ENCODE assay signal across 21 cellular contexts in genomic region chrX:154446430-154446829, GRCh38.
"Had no signal": no experiment of that assay in that cellular context is flagged by ENCODE, and none has a peak within 500 bp of the region (broad histone marks: within the 10 kb centered on the region; RNA-seq: fewer than 3 reads in every experiment).

No MANE protein-coding gene starts in this region.

- H3K27me3 Mint-ChIP-seq: activated naive CD8-positive, alpha-beta T cell; central memory CD8-positive, alpha-beta T cell; memory B cell; natural killer cell treated with Interleukin-12 subunit alpha and Interleukin-12 subunit beta and Interleukin-15 and Interleukin-18, amount 100 ng/mL, for 72 hours had no signal

- DNase-seq: activated CD4-positive, alpha-beta T cell treated with anti-CD3 and anti-CD28 coated beads, Interleukin-2, amount 50 U/mL, for 1 hour; activated CD4-positive, CD25-positive, alpha-beta regulatory T cell treated with anti-CD3 and anti-CD28 coated beads, Interleukin-2, amount 50 U/mL, for 72 hours; activated CD8-positive, alpha-beta memory T cell treated with anti-CD3 and anti-CD28 coated beads, Interleukin-2, amount 50 U/mL, for 48 hours; activated gamma-delta T cell treated with Interleukin-2 at 50 U/mL for 16 hours; activated T-cell treated with anti-CD3 and anti-CD28 coated beads, Interleukin-2, amount 50 U/mL, for 72 hours; adrenal gland; heart right ventricle; islet precursor cell; left colon; nucleus accumbens; transverse colon; WERI-Rb-1 had no signal

- H3K27ac Mint-ChIP-seq: activated naive CD8-positive, alpha-beta T cell; activated T-cell treated with anti-CD3 and anti-CD28 coated beads, Interleukin-2, amount 50 U/mL, for 72 hours; natural killer cell treated with Interleukin-12 subunit alpha and Interleukin-12 subunit beta and Interleukin-15 and Interleukin-18, amount 100 ng/mL, for 72 hours had no signal

- H3K9me3 Mint-ChIP-seq: activated T-cell treated with anti-CD3 and anti-CD28 coated beads, Interleukin-2, amount 50 U/mL, for 72 hours; central memory CD8-positive, alpha-beta T cell; memory B cell; natural killer cell treated with Interleukin-12 subunit alpha and Interleukin-12 subunit beta and Interleukin-15 and Interleukin-18, amount 100 ng/mL, for 72 hours had no signal

- H3K27ac ChIP-seq: adrenal gland, ascending aorta, breast epithelium, epithelial cell of prostate, heart right ventricle, parathyroid adenoma, transverse colon, WERI-Rb-1 had no signal

- H3K36me3 Mint-ChIP-seq: activated naive CD8-positive, alpha-beta T cell; natural killer cell treated with Interleukin-12 subunit alpha and Interleukin-12 subunit beta and Interleukin-15 and Interleukin-18, amount 100 ng/mL, for 72 hours had no signal

- H3K4me3 Mint-ChIP-seq: central memory CD8-positive, alpha-beta T cell; memory B cell; natural killer cell treated with Interleukin-12 subunit alpha and Interleukin-12 subunit beta and Interleukin-15 and Interleukin-18, amount 100 ng/mL, for 72 hours had no signal

- ATAC-seq: activated T-cell treated with anti-CD3 and anti-CD28 coated beads, Interleukin-2, amount 50 U/mL, for 72 hours; heart right ventricle; left colon; natural killer cell treated with Interleukin-12 subunit alpha and Interleukin-12 subunit beta and Interleukin-15 and Interleukin-18, amount 100 ng/mL, for 72 hours; right cardiac atrium had no signal
